Comparison of ENCODE assay signal across 8 cellular contexts in the genomic region with DNA sequence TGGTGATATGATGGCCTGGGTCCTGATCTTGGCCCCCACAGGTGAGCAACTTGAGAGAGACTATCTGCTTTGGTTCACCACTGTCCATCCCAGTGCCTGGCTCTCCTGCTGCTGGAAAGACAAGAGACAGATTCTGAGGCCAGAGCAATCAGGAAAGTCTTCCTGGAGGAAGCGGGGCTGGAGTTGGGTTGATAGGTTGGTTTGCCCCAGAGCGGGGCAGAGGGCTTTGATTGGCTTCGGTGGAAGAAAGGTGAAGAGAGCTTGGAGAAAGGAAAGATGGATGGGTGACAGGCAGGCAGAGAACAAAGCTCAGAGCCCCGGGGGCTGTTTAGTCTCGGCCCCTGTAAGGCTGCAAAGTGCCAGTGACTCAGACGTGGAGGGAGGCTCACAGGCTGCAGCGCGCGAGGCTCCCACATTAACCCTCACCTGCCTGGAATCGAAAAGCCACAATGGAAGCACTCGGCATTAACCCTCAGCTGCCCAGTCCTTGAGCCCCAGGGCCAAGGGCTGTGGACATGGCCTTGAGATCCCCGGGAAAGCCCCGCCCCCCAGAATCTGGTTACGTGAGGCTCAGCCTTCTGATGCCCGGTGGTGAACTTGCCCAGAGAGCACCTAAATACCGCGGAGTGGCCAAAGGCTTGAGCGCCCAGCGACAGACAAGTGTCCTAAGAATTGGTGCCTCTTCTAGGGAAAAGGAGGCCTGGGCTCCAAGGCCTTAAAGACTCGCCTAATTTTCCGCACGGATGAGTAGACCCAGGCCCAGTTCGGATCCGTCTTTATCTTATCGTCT. TPM values are rescaled to one million over a fixed set of nuclear protein-coding genes. Genes with fewer than 3 reads are reported as not detected.
DNase-seq lines count a peak whose midpoint lies in the region; ATAC-seq and TF ChIP-seq lines count a peak whose summit lies in the region.

No MANE protein-coding gene starts in this region.

- H3K4me3 ChIP-seq in GM23248 = peak overlapping the region; percentile 77
- H3K4me3 ChIP-seq in PC-3 (ENCODE audit: low read length) = peak overlapping the region; percentile 71
- H3K4me3 ChIP-seq in ectodermal cell (ENCODE audit: insufficient read depth, low read depth, low read length) = peak overlapping the region; percentile 60
- peak overlapping the region; percentile 72 to 75 for H3K4me3 ChIP-seq in mucosa of rectum (ENCODE audit: low read length in 2 of 2)

- H3K79me2 ChIP-seq in GM23248 (ENCODE audit: insufficient read depth) (no peaks in the 10 kb centered on the region), PC-3 (ENCODE audit: low read length) (no peaks in the 10 kb centered on the region)

- H3K4me1 ChIP-seq in GM23248 (ENCODE audit: insufficient read depth) (no peaks in the 10 kb centered on the region), PC-3 (ENCODE audit: insufficient read depth, low read length) (peaks cover 6% of the 10 kb centered on the region), ectodermal cell (ENCODE audit: control insufficient read depth, insufficient read depth, low read length) (no peaks in the 10 kb centered on the region), mucosa of rectum (ENCODE audit: control insufficient read depth in 2 of 2, insufficient read depth in 2 of 2, low read length in 2 of 2) (peaks cover 14 to 25% of the 10 kb centered on the region in 2 donors)

- H4K20me1 ChIP-seq in GM23248 (ENCODE audit: insufficient read depth) = no peaks in the 10 kb centered on the region
- H4K20me1 ChIP-seq in PC-3 (ENCODE audit: low read length) = no peaks in the 10 kb centered on the region

- no peaks in the 10 kb centered on the region for H3K36me3 ChIP-seq in GM23248 (ENCODE audit: low read depth)
- no peaks in the 10 kb centered on the region for H3K36me3 ChIP-seq in PC-3 (ENCODE audit: low read depth, low read length)
- H3K36me3 ChIP-seq in ectodermal cell (ENCODE audit: control insufficient read depth, insufficient read depth, low read length) = no peaks in the 10 kb centered on the region
- no peaks in the 10 kb centered on the region for H3K36me3 ChIP-seq in mucosa of rectum (ENCODE audit: control insufficient read depth in 2 of 2, insufficient read depth in 2 of 2, low read length in 2 of 2)

- intact Hi-C loops in PC-3 (cut with micrococcal nuclease) = no loop called here

- H3K9me3 ChIP-seq in GM23248 (ENCODE audit: low read depth) (no peaks in the 10 kb centered on the region), PC-3 (ENCODE audit: low read length) (no peaks in the 10 kb centered on the region), ectodermal cell (ENCODE audit: control insufficient read depth, low read length) (no peaks in the 10 kb centered on the region), mucosa of rectum (ENCODE audit: control insufficient read depth in 2 of 2, low read length in 2 of 2) (no peaks in the 10 kb centered on the region)

- H3K9me2 ChIP-seq in GM23248 (ENCODE audit: insufficient read depth) (no peaks in the 10 kb centered on the region), PC-3 (replicated peaks; ENCODE audit: low read length) (no peaks in the 10 kb centered on the region)

- 13 to 14% methylated on average over 25 of the region's 25 CpGs for WGBS in GM23248 (ENCODE audit: low coverage in 1 of 2, low lambda C conversion rate in 2 of 2, missing lambda C conversion rate in 2 of 2), 2 experiments
- 5 to 7% methylated on average over 25 of the region's 25 CpGs for WGBS in ectodermal cell, 2 experiments

- H3F3A ChIP-seq in GM23248 (ENCODE audit: insufficient read depth) (peaks cover 7% of the 10 kb centered on the region; the same call in 1 of the 2 replicates), PC-3 (ENCODE audit: low read length, unreplicated experiment) (no peaks in the 10 kb centered on the region)

- TF ChIP-seq CTCF in PC-3 (conservative IDR thresholded peaks at IDR 0.05; ENCODE audit: low read depth, low read length) = no peak

- peak; percentile 70 for DNase-seq in GM23248
- DNase-seq in PC-3 = peak; percentile 21
- no peak for DNase-seq in mesenteric fat pad (ENCODE audit: low spot score)
- DNase-seq in stimulated activated CD4-positive, alpha-beta T cell treated with anti-CD3 and anti-CD28 coated beads, Interleukin-4, amount 100 ng/mL, for 24 hours = no peak
- no peak for DNase-seq in DMS153 treated with DMSO at 0.1 percent for 48 hours (lab: John Stamatoyannopoulos, UW; ENCODE audit: unreplicated experiment)

- H3K4me2 ChIP-seq in GM23248 (ENCODE audit: unreplicated experiment) (peak overlapping the region; percentile 76), PC-3 (ENCODE audit: low read length) (peak overlapping the region; percentile 93)

- H3K9ac ChIP-seq in GM23248 (peak overlapping the region; percentile 67), PC-3 (ENCODE audit: low read length) (peak overlapping the region; percentile 47; the same call in 1 of the 2 replicates), mucosa of rectum (ENCODE audit: low read depth in 1 of 2, low read length in 2 of 2) (peak overlapping the region; percentile 80 to 83)

- in situ Hi-C loops in GM23248 (cut with MboI) = no loop called here

- H2AFZ ChIP-seq in GM23248 (peak overlapping the region; percentile 89), PC-3 (ENCODE audit: low read length) (peak overlapping the region; percentile 87)

- ATAC-seq in PC-3 = peak; percentile 18; the same call in 1 of the 2 replicates
- no peak for ATAC-seq in HG03159 (IDR thresholded peaks at IDR 0.05; ENCODE audit: unreplicated experiment)

- CTCF ChIA-PET in PC-3 (lab: Charles Lee) = interaction anchor here (0.6 kb wide), 1 partner anchor 240 kb away, joined by 12 read pairs; no protein-coding TSS in a partner anchor

- POLR2A ChIA-PET in PC-3 (lab: Charles Lee; ENCODE audit: unreplicated experiment) = no interaction called here

- H3K27ac ChIP-seq in GM23248 = no peak overlapping the region
- H3K27ac ChIP-seq in PC-3 (ENCODE audit: low read length) = no peak overlapping the region
- no peak overlapping the region for H3K27ac ChIP-seq in ectodermal cell (ENCODE audit: insufficient read depth, low read depth, low read length, poor library complexity, severe bottlenecking)
- H3K27ac ChIP-seq in mucosa of rectum (ENCODE audit: low read depth in 2 of 2, low read length in 2 of 2) = peak overlapping the region; percentile 65 to 72

- H3K27me3 ChIP-seq in GM23248 (replicated peaks; ENCODE audit: insufficient read depth) (no peaks in the 10 kb centered on the region), PC-3 (ENCODE audit: low read length) (no peaks in the 10 kb centered on the region), ectodermal cell (ENCODE audit: control insufficient read depth, insufficient read depth, low read length, poor library complexity, severe bottlenecking) (peaks cover 38% of the 10 kb centered on the region), mucosa of rectum (ENCODE audit: control insufficient read depth in 2 of 2, insufficient read depth in 2 of 2, low read length in 2 of 2) (no peaks in the 10 kb centered on the region)

- BruUV-seq in PC-3 (replicated peaks; lab: Mats Ljungman, UMichigan) = TSS peak; percentile 40

RNA-seq across cellular contexts. Expression of a gene that starts 1.0 kb away (rescaled TPM):
- 7.3 and 13.9 TPM in 2 replicates for total RNA-seq in GM23248 (2014; rRNA removed; shearing (Covaris generic))
- polyA plus RNA-seq in GM23248 (2016; fragmentation: Nextera tagmentation; extraction: Ambion mirVana) = 9.0 and 11.6 TPM in 2 replicates
- total RNA-seq in PC-3 (2014; rRNA removed) (14.5 and 18.1 TPM in 2 replicates), mesenteric fat pad (60.1 TPM)
- polyA plus RNA-seq in ectodermal cell (2013, experiment 1 of 4) = 22.6 TPM
- polyA plus RNA-seq in ectodermal cell (2013, experiment 2 of 4) = 25.7 TPM
- polyA plus RNA-seq in ectodermal cell (2013, experiment 3 of 4) = 23.0 TPM
- polyA plus RNA-seq in ectodermal cell (2013, experiment 4 of 4) = 22.7 TPM

Comparison
In these comparisons a context has a peak if more than half of its experiments do, and no peak if none do; other contexts are left out.
1. DNase-seq: peak in GM23248 (single experiment) and PC-3 (single experiment); none in mesenteric fat pad (single experiment), stimulated activated CD4-positive, alpha-beta T cell treated with anti-CD3 and anti-CD28 coated beads, Interleukin-4, amount 100 ng/mL, for 24 hours (single experiment) and DMS153 treated with DMSO at 0.1 percent for 48 hours (single experiment).
2. H3K27ac ChIP-seq: peak in mucosa of rectum (2 of 2); none in GM23248 (single experiment), PC-3 (single experiment) and ectodermal cell (single experiment).
3. Peak in every context shown above with its lines, with median percentiles within 50 percentile points of each other: H3K4me3 ChIP-seq and H3K9ac ChIP-seq.